ENCODE assay signal across 1 cellular context in genomic region chr6:33425668-33426577, GRCh38.
TF ChIP-seq lines count a peak whose summit lies in the region.

No MANE protein-coding gene starts in this region.

TF ChIP-seq in K562, 482 proteins besides CTCF, POLR2A, EP300 and RAD21 (continued from another document and continues in another):
- peak in 1 of 2 experiments; percentile 40 for TF ChIP-seq AFF1 (IDR thresholded peaks at IDR 0.05; ENCODE audit: low read depth in 1 of 2, partially characterized antibody in 2 of 2)
- no peak for TF ChIP-seq ZNF75A (CRISPR knock-in tag; IDR thresholded peaks at IDR 0.05)
- no peak for TF ChIP-seq NFXL1 (CRISPR knock-in tag; IDR thresholded peaks at IDR 0.05)
- TF ChIP-seq TRIM28 (IDR thresholded peaks at IDR 0.05) = no peak
- 0 out of 2 replicates have a peak, but pooled peaks have one; percentile 20 for TF ChIP-seq ZNF512 (tag; IDR thresholded peaks at IDR 0.05)
- TF ChIP-seq GABPA (tag; conservative IDR thresholded peaks at IDR 0.05; ENCODE audit: low read depth) = peak; percentile 70; the same call in 1 of the 2 replicates
- TF ChIP-seq ZNF584 (CRISPR knock-in tag; IDR thresholded peaks at IDR 0.05; ENCODE audit: low read depth) = no peak
- TF ChIP-seq ZNF436 (CRISPR knock-in tag; IDR thresholded peaks at IDR 0.05) = no peak
- TF ChIP-seq KDM4B (IDR thresholded peaks at IDR 0.05; ENCODE audit: borderline replicate concordance in 2 of 2, low read depth in 1 of 2) = peak in 1 of 2 experiments; percentile 79; a peak in 1 of 4 replicates
- no peak for TF ChIP-seq TBP (optimal IDR thresholded peaks at IDR 0.05; ENCODE audit: low read depth, low read length)
- TF ChIP-seq AFF4 (CRISPR knock-in tag; IDR thresholded peaks at IDR 0.05) = 0 out of 2 replicates have a peak, but pooled peaks have one; percentile 48
- no peak for TF ChIP-seq ETV5 (CRISPR knock-in tag; IDR thresholded peaks at IDR 0.05; ENCODE audit: low read depth)
- TF ChIP-seq ZBTB17 (CRISPR knock-in tag; IDR thresholded peaks at IDR 0.05) = no peak
- no peak for TF ChIP-seq HSF4 (CRISPR knock-in tag; IDR thresholded peaks at IDR 0.05; ENCODE audit: borderline replicate concordance)
- no peak for TF ChIP-seq BCLAF1 (IDR thresholded peaks at IDR 0.05; ENCODE audit: borderline replicate concordance in 1 of 2, control insufficient read depth in 1 of 2, low read depth in 2 of 2, low read length in 1 of 2)
- no peak for TF ChIP-seq LARP7 (IDR thresholded peaks at IDR 0.05)
- no peak for TF ChIP-seq RBM22 (IDR thresholded peaks at IDR 0.05; ENCODE audit: low read depth, low read length, poor library complexity, severe bottlenecking)
- no peak for TF ChIP-seq TARDBP (IDR thresholded peaks at IDR 0.05)
- peak; percentile 97 for TF ChIP-seq ZBTB7A (IDR thresholded peaks at IDR 0.05; ENCODE audit: borderline replicate concordance, control insufficient read depth, low read depth, low read length)
- TF ChIP-seq ZBTB8A (IDR thresholded peaks at IDR 0.05; ENCODE audit: partially characterized antibody) = no peak
- TF ChIP-seq FOXM1 (IDR thresholded peaks at IDR 0.05; ENCODE audit: low read depth) = no peak
- TF ChIP-seq FOXM1 (CRISPR knock-in tag; IDR thresholded peaks at IDR 0.05; ENCODE audit: low read depth) = peak; percentile 37; the same call in 1 of the 2 replicates
- no peak for TF ChIP-seq ID3 (CRISPR knock-in tag; IDR thresholded peaks at IDR 0.05)
- no peak for TF ChIP-seq ID3 (tag; IDR thresholded peaks at IDR 0.05)
- TF ChIP-seq CHD2 (IDR thresholded peaks at IDR 0.05; ENCODE audit: low read depth, low read length) = no peak
- TF ChIP-seq TCF7L2 (IDR thresholded peaks at IDR 0.05; ENCODE audit: low read depth, low read length) = no peak
- no peak for TF ChIP-seq NR0B1 (IDR thresholded peaks at IDR 0.05; ENCODE audit: partially characterized antibody)
- no peak for TF ChIP-seq SNIP1 (IDR thresholded peaks at IDR 0.05; ENCODE audit: low read depth)
- no peak for TF ChIP-seq ZFP30 (CRISPR knock-in tag; IDR thresholded peaks at IDR 0.05; ENCODE audit: borderline replicate concordance)
- TF ChIP-seq HOXB6 (CRISPR knock-in tag; IDR thresholded peaks at IDR 0.05; ENCODE audit: borderline replicate concordance) = no peak
- peak; percentile 49; the same call in 1 of the 2 replicates for TF ChIP-seq TEAD4 (IDR thresholded peaks at IDR 0.05; ENCODE audit: low read length)
- TF ChIP-seq TEAD4 (CRISPR knock-in tag; IDR thresholded peaks at IDR 0.05; ENCODE audit: borderline replicate concordance) = peak; percentile 70; the same call in 1 of the 2 replicates
- no peak for TF ChIP-seq CLOCK (CRISPR knock-in tag; IDR thresholded peaks at IDR 0.05; ENCODE audit: borderline replicate concordance)
- TF ChIP-seq SMAD3 (CRISPR knock-in tag; conservative IDR thresholded peaks at IDR 0.05) = no peak
- 0 out of 2 replicates have a peak, but pooled peaks have one; percentile 9 for TF ChIP-seq ATF7 (IDR thresholded peaks at IDR 0.05)
- no peak for TF ChIP-seq CBX1 (IDR thresholded peaks at IDR 0.05; ENCODE audit: low read depth)
- peak; percentile 99 for TF ChIP-seq VEZF1 (CRISPR knock-in tag; IDR thresholded peaks at IDR 0.05)
- no peak for TF ChIP-seq CHD1 (IDR thresholded peaks at IDR 0.05; ENCODE audit: low read length)
- no peak for TF ChIP-seq TBL1XR1 (IDR thresholded peaks at IDR 0.05; ENCODE audit: low read length in 2 of 2)
- TF ChIP-seq DDX20 (tag; IDR thresholded peaks at IDR 0.05; ENCODE audit: low read depth) = no peak
- peak; percentile 67 for TF ChIP-seq RBBP5 (IDR thresholded peaks at IDR 0.05; ENCODE audit: borderline replicate concordance, insufficient read depth, low read length, poor library complexity, severe bottlenecking)
- TF ChIP-seq E2F4 (CRISPR knock-in tag; IDR thresholded peaks at IDR 0.05; ENCODE audit: low read depth) = no peak
- no peak for TF ChIP-seq RFX1 (IDR thresholded peaks at IDR 0.05)
